8 cellular contexts compared by ENCODE assay signal in genomic region chr7:90346326-90347125, GRCh38. TPM values are rescaled to one million over a fixed set of nuclear protein-coding genes. Genes with fewer than 3 reads are reported as not detected.
DNase-seq lines count a peak whose midpoint lies in the region; ATAC-seq and TF ChIP-seq lines count a peak whose summit lies in the region.

Gene GTPBP10, plus strand, starts transcription at chr7:90346716. Its CDS starts 26 bp downstream, at chr7:90346742.

- H3K9me2 ChIP-seq in Loucy (replicated peaks; ENCODE audit: low read depth, low read length) = no peaks in the 10 kb centered on the region

- in situ Hi-C loops in G401 (cut with HindIII; ENCODE audit: low sequenced_read_pairs) = no loop called here

- no peaks in the 10 kb centered on the region for H3F3A ChIP-seq in Loucy (ENCODE audit: low read depth)

- H3K27me3 ChIP-seq in H7 (ENCODE audit: control insufficient read depth, insufficient read depth, low read length) (no peaks in the 10 kb centered on the region), Loucy (ENCODE audit: insufficient read depth, low read length, poor library complexity, severe bottlenecking) (no peaks in the 10 kb centered on the region)

- peaks cover 9% of the 10 kb centered on the region for H3K36me3 Mint-ChIP-seq in nephron progenitor cell (ENCODE audit: low read depth)

- peak within 1 kb of the TSS; percentile 91 for H3K9ac ChIP-seq in Loucy (ENCODE audit: low read depth, low read length, poor library complexity, severe bottlenecking)

- peaks cover 22% of the 10 kb centered on the region for H3K4me1 Mint-ChIP-seq in nephron progenitor cell
- peaks cover 39% of the 10 kb centered on the region for H3K4me1 Mint-ChIP-seq in stimulated activated naive CD8-positive, alpha-beta T cell treated with anti-CD3 and anti-CD28 coated beads, Interleukin-15, amount 100 ng/mL, for 72 hours

- peak; percentile 94 for ATAC-seq in stimulated activated naive CD8-positive, alpha-beta T cell treated with anti-CD3 and anti-CD28 coated beads, Interleukin-15, amount 100 ng/mL, for 72 hours

- TF ChIP-seq CTCF in Loucy (conservative IDR thresholded peaks at IDR 0.05; ENCODE audit: low read length) (peak; percentile 76), nephron progenitor cell (IDR thresholded peaks at IDR 0.05) (peak; percentile 54)

- H3K27ac Mint-ChIP-seq in nephron progenitor cell = peak within 1 kb of the TSS; percentile 99
- peak within 1 kb of the TSS; percentile 98 to 99 for H3K27ac Mint-ChIP-seq in stimulated activated naive CD8-positive, alpha-beta T cell treated with anti-CD3 and anti-CD28 coated beads, Interleukin-15, amount 100 ng/mL, for 72 hours

- H3K4me3 Mint-ChIP-seq in nephron progenitor cell = peak within 1 kb of the TSS; percentile 98
- peak within 1 kb of the TSS; percentile 79 to 90 for H3K4me3 Mint-ChIP-seq in stimulated activated naive CD8-positive, alpha-beta T cell treated with anti-CD3 and anti-CD28 coated beads, Interleukin-15, amount 100 ng/mL, for 72 hours

- H3K4me2 ChIP-seq in Loucy (ENCODE audit: low read depth, low read length, poor library complexity, severe bottlenecking) = peak within 1 kb of the TSS; percentile 79

- TF ChIP-seq POLR2A in Raji (IDR thresholded peaks at IDR 0.05; ENCODE audit: insufficient read depth, low read depth, low read length) = peak; percentile 97

- H3K36me3 ChIP-seq in H7 (replicated peaks; ENCODE audit: control insufficient read depth, insufficient read depth, low read length) (no peaks in the 10 kb centered on the region), Loucy (ENCODE audit: insufficient read depth, low read length) (no peaks in the 10 kb centered on the region)

- H3K4me3 ChIP-seq in H7 (ENCODE audit: insufficient read depth, low read depth, low read length) = peak within 1 kb of the TSS; percentile 94
- peak within 1 kb of the TSS; percentile 94 for H3K4me3 ChIP-seq in Loucy (ENCODE audit: low read length, poor library complexity, severe bottlenecking)

- no peaks in the 10 kb centered on the region for H3K9me3 Mint-ChIP-seq in nephron progenitor cell
- H3K9me3 Mint-ChIP-seq in stimulated activated naive CD8-positive, alpha-beta T cell treated with anti-CD3 and anti-CD28 coated beads, Interleukin-15, amount 100 ng/mL, for 72 hours = peaks cover 0 to 4% of the 10 kb centered on the region in 2 donors

- no peaks in the 10 kb centered on the region for H3K9me3 ChIP-seq in Loucy (ENCODE audit: insufficient read depth, low read depth, low read length)

- DNase-seq in G401 (ENCODE audit: low spot score) = peak; percentile 94
- DNase-seq in H7 = peak; percentile 82
- peak; percentile 92 for DNase-seq in activated effector memory CD4-positive, alpha-beta T cell treated with Interleukin-2 at 50 U/mL for 16 hours
- DNase-seq in fibroblast of the conjunctiva (ENCODE audit: low read depth) = peak; percentile 92
- peak; percentile 92 for DNase-seq in nephron progenitor cell
- DNase-seq in stimulated activated naive CD8-positive, alpha-beta T cell treated with anti-CD3 and anti-CD28 coated beads, Interleukin-15, amount 100 ng/mL, for 72 hours = peak; percentile 90 to 95

- peaks cover 36% of the 10 kb centered on the region for H3K79me2 ChIP-seq in Loucy (ENCODE audit: insufficient read depth, low read length)

- H3K4me1 ChIP-seq in Loucy (ENCODE audit: insufficient read depth, low read length, poor library complexity, severe bottlenecking) = peaks cover 27% of the 10 kb centered on the region

- H4K20me1 ChIP-seq in Loucy (ENCODE audit: insufficient read depth, low read length, poor library complexity, severe bottlenecking) = peaks cover 5% of the 10 kb centered on the region

- H2AFZ ChIP-seq in Loucy (ENCODE audit: low read length) = peak within 1 kb of the TSS; percentile 92

- no peaks in the 10 kb centered on the region for H3K27me3 Mint-ChIP-seq in nephron progenitor cell (ENCODE audit: low read depth, poor library complexity)
- H3K27me3 Mint-ChIP-seq in stimulated activated naive CD8-positive, alpha-beta T cell treated with anti-CD3 and anti-CD28 coated beads, Interleukin-15, amount 100 ng/mL, for 72 hours = no peaks in the 10 kb centered on the region

RNA-seq across cellular contexts. Expression of gene GTPBP10, which starts in this region (rescaled TPM):
- 9.0 and 15.0 TPM in 2 replicates for total RNA-seq in G401 (2014; rRNA removed; shearing (Covaris generic))
- 12.7 and 14.6 TPM in 2 replicates for total RNA-seq in H7 (2014; rRNA removed; shearing (Covaris generic))

Comparison
In these comparisons a context has a peak if more than half of its experiments do, and no peak if none do; other contexts are left out.
1. Peak in every context shown above with its lines: DNase-seq, ATAC-seq and H3K4me3 ChIP-seq.